8 cellular contexts compared by ENCODE assay signal in genomic region chrX:102745513-102746133, GRCh38. TPM values are rescaled to one million over a fixed set of nuclear protein-coding genes. Genes with fewer than 3 reads are reported as not detected.
DNase-seq lines count a peak whose midpoint lies in the region; ATAC-seq, FAIRE-seq and TF ChIP-seq lines count a peak whose summit lies in the region.

No MANE protein-coding gene starts in this region.

- no CpG with 5 or more reads among the region's 37 CpGs for WGBS in H9 (ENCODE audit: extremely low coverage, insufficient read length, low lambda C conversion rate)

- H3K27me3 ChIP-seq in H9 (ENCODE audit: insufficient read depth, low read length) (no peaks in the 10 kb centered on the region), skeletal muscle tissue (ENCODE audit: control insufficient read depth in 3 of 3, insufficient read depth in 3 of 3, low read length in 3 of 3) (no peaks in the 10 kb centered on the region)

- intact Hi-C loops in left ventricle myocardium superior (cut with micrococcal nuclease) = no loop called here

- TF ChIP-seq CTCF in H9 (conservative IDR thresholded peaks at IDR 0.05) (no peak), D721Med (IDR thresholded peaks at IDR 0.05; ENCODE audit: insufficient read depth, missing control alignments) (no peak)

- H4K20me1 ChIP-seq in H9 (ENCODE audit: control insufficient read depth, insufficient read depth, insufficient read length) = no peaks in the 10 kb centered on the region

- H3K79me2 ChIP-seq in H9 (ENCODE audit: insufficient read depth, low read length) = no peaks in the 10 kb centered on the region

- H3K9me3 ChIP-seq in H9 (ENCODE audit: control insufficient read depth, low read depth, low read length) (peaks cover 41% of the 10 kb centered on the region), skeletal muscle tissue (ENCODE audit: control insufficient read depth in 3 of 3, low read length in 3 of 3) (no peaks in the 10 kb centered on the region)

- peak overlapping the region in 1 of 2 experiments; percentile 91; a peak in 3 of 5 replicates for H3K4me3 Mint-ChIP-seq in H9

- H3K4me3 ChIP-seq in skeletal muscle tissue (ENCODE audit: low read length in 3 of 3) = peak overlapping the region; percentile 52 to 56 (median 52)

- no peak overlapping the region for H2AK5ac ChIP-seq in H9 (ENCODE audit: insufficient read length, low read length)

- peaks cover 9 to 13% of the 10 kb centered on the region in 2 experiments for H3K4me1 Mint-ChIP-seq in H9

- H2BK15ac ChIP-seq in H9 (ENCODE audit: low read depth, low read length) = no peak overlapping the region

- H3K18ac ChIP-seq in H9 (ENCODE audit: insufficient read length, low read depth, low read length) = peak overlapping the region; percentile 79

- H3K14ac ChIP-seq in H9 (ENCODE audit: insufficient read depth, low read length) = no peak overlapping the region

- H3K23me2 ChIP-seq in H9 (ENCODE audit: insufficient read length, low read depth, low read length, poor library complexity, severe bottlenecking) = no peaks in the 10 kb centered on the region

- ATAC-seq in left ventricle myocardium superior = peak; percentile 22
- ATAC-seq in GM19351 (IDR thresholded peaks at IDR 0.05; ENCODE audit: unreplicated experiment) = no peak

- H3K23ac ChIP-seq in H9 (ENCODE audit: insufficient read length, low read depth, low read length) = no peak overlapping the region

- FAIRE-seq in D721Med (lab: Jason Lieb, UNC) = no peak

- H4K91ac ChIP-seq in H9 (ENCODE audit: insufficient read length, low read depth, low read length) = no peak overlapping the region

- H3K56ac ChIP-seq in H9 (ENCODE audit: insufficient read length, low read depth, low read length) = no peak overlapping the region

- H3T11ph ChIP-seq in H9 (ENCODE audit: low read length) = no peak overlapping the region

- H3K36me3 Mint-ChIP-seq in H9 (ENCODE audit: insufficient read depth in 1 of 3, low read depth in 3 of 3) = peaks cover 0 to 8% (median 0%) of the 10 kb centered on the region in 3 experiments; a peak in 4 of 7 replicates

- no peak overlapping the region for H2AFZ ChIP-seq in H9 (ENCODE audit: low read length)

- DNase-seq in H9 = peak; percentile 69
- peak; percentile 31 for DNase-seq in activated CD8-positive, alpha-beta memory T cell treated with anti-CD3 and anti-CD28 coated beads, Interleukin-2, amount 50 U/mL, for 4 hours
- DNase-seq in left ventricle myocardium superior = no peak
- DNase-seq in NCI-H2196 treated with DMSO at 0.1 percent for 48 hours (lab: John Stamatoyannopoulos, UW; ENCODE audit: unreplicated experiment) = no peak
- DNase-seq in D721Med (ENCODE audit: insufficient read length, low spot score) = no peak
- DNase-seq in NCI-H2029 (lab: John Stamatoyannopoulos, UW) = no peak

- no peaks in the 10 kb centered on the region for H3K36me3 ChIP-seq in skeletal muscle tissue (ENCODE audit: control insufficient read depth in 3 of 3, insufficient read depth in 3 of 3, low read length in 3 of 3)

- H2BK20ac ChIP-seq in H9 (ENCODE audit: low read depth, low read length, poor library complexity, severe bottlenecking) = no peak overlapping the region

- H3K9ac ChIP-seq in H9 (ENCODE audit: extremely low read depth, insufficient read length, low read length) (peak overlapping the region; percentile 34), skeletal muscle tissue (ENCODE audit: low read depth in 1 of 3, low read length in 3 of 3) (peak overlapping the region in 1 of 3 donors; percentile 54)

- H4K5ac ChIP-seq in H9 (ENCODE audit: insufficient read length, low read depth, low read length) = no peak overlapping the region

- no peak overlapping the region for H3K4ac ChIP-seq in H9 (ENCODE audit: low read depth, low read length)

- H3K4me1 ChIP-seq in H9 (ENCODE audit: insufficient read depth, low read length) (no peaks in the 10 kb centered on the region; the same call in 1 of the 2 replicates), skeletal muscle tissue (ENCODE audit: control insufficient read depth in 3 of 3, insufficient read depth in 3 of 3, low read length in 3 of 3) (no peaks in the 10 kb centered on the region)

- H3K27ac ChIP-seq in H9 (ENCODE audit: insufficient read length, low read depth, low read length) (no peak overlapping the region), skeletal muscle tissue (ENCODE audit: low read depth, low read length) (no peak overlapping the region)

- peak overlapping the region; percentile 53 for H3K4me2 ChIP-seq in H9 (ENCODE audit: insufficient read depth, insufficient read length, low read length)

- no peak overlapping the region for H2BK12ac ChIP-seq in H9 (ENCODE audit: insufficient read length, low read depth, low read length)

- peaks cover 60 to 71% of the 10 kb centered on the region in 2 experiments for H3K9me3 Mint-ChIP-seq in H9

- peaks cover 2% of the 10 kb centered on the region; the same call in 1 of the 2 replicates for H3K27me3 Mint-ChIP-seq in H9 (ENCODE audit: low read depth)

- H3K27ac Mint-ChIP-seq in H9 = peak overlapping the region in 1 of 3 experiments; percentile 62; a peak in 1 of 7 replicates

- no peaks in the 10 kb centered on the region for H3K79me1 ChIP-seq in H9 (ENCODE audit: insufficient read depth, low read depth, low read length, poor library complexity, severe bottlenecking)

- H2BK120ac ChIP-seq in H9 (ENCODE audit: low read depth, low read length, poor library complexity, severe bottlenecking) = no peak overlapping the region

- no peak overlapping the region for H4K8ac ChIP-seq in H9 (replicated peaks; ENCODE audit: insufficient read length, low read depth, low read length)

- H2BK5ac ChIP-seq in H9 (ENCODE audit: insufficient read length, low read length) = no peak overlapping the region

RNA-seq across cellular contexts. Expression of gene GPRASP3, which starts 25.1 kb away (rescaled TPM):
- total RNA-seq in H9 (2021) (4.8 and 5.3 TPM in 2 replicates), left ventricle myocardium superior (6.3 TPM), skeletal muscle tissue (6.3 TPM)

RNA-seq across cellular contexts. Expression of gene GPRASP2, which starts 33.4 kb away (rescaled TPM):
- 13.9 and 14.2 TPM in 2 replicates for total RNA-seq in H9 (2021)
- 13.3 TPM for total RNA-seq in left ventricle myocardium superior
- total RNA-seq in skeletal muscle tissue = 28.2 TPM

Comparison
In these comparisons a context has a peak if more than half of its experiments do, and no peak if none do; other contexts are left out.
1. DNase-seq: peak in H9 (single experiment) and activated CD8-positive, alpha-beta memory T cell treated with anti-CD3 and anti-CD28 coated beads, Interleukin-2, amount 50 U/mL, for 4 hours (single experiment); none in left ventricle myocardium superior (single experiment), NCI-H2196 treated with DMSO at 0.1 percent for 48 hours (single experiment), D721Med (single experiment) and NCI-H2029 (single experiment).